Comparison of ENCODE assay signal across 9 cellular contexts in genomic region chr16:66741971-66742396, GRCh38. TPM values are rescaled to one million over a fixed set of nuclear protein-coding genes. Genes with fewer than 3 reads are reported as not detected.
DNase-seq lines count a peak whose midpoint lies in the region; ATAC-seq and TF ChIP-seq lines count a peak whose summit lies in the region.
"Had no signal": no experiment of that assay in that cellular context is flagged by ENCODE, and none has a peak within 500 bp of the region (broad histone marks: within the 10 kb centered on the region; RNA-seq: fewer than 3 reads in every experiment).

No MANE protein-coding gene starts in this region.

- peaks cover 34% of the 10 kb centered on the region for H3K4me1 Mint-ChIP-seq in Calu3 (ENCODE audit: low read depth, unreplicated experiment)
- H3K4me1 Mint-ChIP-seq in activated CD8-positive, alpha-beta memory T cell treated with anti-CD3 and anti-CD28 coated beads, Interleukin-2, amount 10 ng/mL, durations not matched to agents 7 days and 5 days, result peaks cover 38% of the 10 kb centered on the region
- peaks cover 27% of the 10 kb centered on the region for H3K4me1 Mint-ChIP-seq in T-helper 2 cell treated with Interferon-gamma antibody and Interleukin-4, amounts not matched to agents 5 μg/mL and 100 μg/mL, for 36 hours (ENCODE audit: low read depth)

- CTCF ChIA-PET in Calu3 (lab: Charles Lee), result interaction anchor here (0.7 to 2.5 kb wide), 9 partner anchors 9 to 1052 kb away, joined by 3 to 20 read pairs (median 6); partner anchors contain the start of genes DYNC1LI2 and NAE1
- CTCF ChIA-PET in activated CD8-positive, alpha-beta memory T cell treated with anti-CD3 and anti-CD28 coated beads, Interleukin-2, amount 10 ng/mL, durations not matched to agents 7 days and 5 days (lab: Charles Lee), result interaction anchor here (0.5 to 7.8 kb wide), 11 partner anchors 10 to 335 kb away, joined by 3 to 84 read pairs (median 7); partner anchors contain the start of genes CMTM4, DYNC1LI2 and NAE1

- DNase-seq in Calu3, result no peak
- peak; percentile 46 for DNase-seq in astrocyte of the cerebellum (ENCODE audit: low read depth)
- DNase-seq in left ventricle myocardium superior, result no peak
- DNase-seq in sciatic nerve (ENCODE audit: low spot score), result no peak
- no peak for DNase-seq in activated CD8-positive, alpha-beta memory T cell treated with anti-CD3 and anti-CD28 coated beads, Interleukin-2, amount 10 ng/mL, durations not matched to agents 7 days and 5 days
- no peak for DNase-seq in activated effector memory CD4-positive, alpha-beta T cell treated with Interleukin-2 at 50 U/mL for 16 hours
- no peak for DNase-seq in nucleus accumbens (lab: John Stamatoyannopoulos, UW)
- DNase-seq in T-helper 2 cell treated with Interferon-gamma antibody and Interleukin-4, amounts not matched to agents 5 μg/mL and 100 μg/mL, for 36 hours (ENCODE audit: low spot score), result no peak
- DNase-seq: NCI-H1436 treated with DMSO at 0.1 percent for 48 hours had no signal

- TF ChIP-seq CTCF in Calu3 (IDR thresholded peaks at IDR 0.05; ENCODE audit: unreplicated experiment) (no peak), astrocyte of the cerebellum (IDR thresholded peaks at IDR 0.05; ENCODE audit: low read depth, low read length, missing control alignments) (no peak)

- ATAC-seq in left ventricle myocardium superior (peak; percentile 49), sciatic nerve (peak; percentile 53)
- ATAC-seq in activated CD8-positive, alpha-beta memory T cell treated with anti-CD3 and anti-CD28 coated beads, Interleukin-2, amount 10 ng/mL, durations not matched to agents 7 days and 5 days, result no peak

- BruUV-seq in Calu3 (replicated peaks; lab: Mats Ljungman, UMichigan), result no TSS peak

- no peaks in the 10 kb centered on the region for H3K27me3 Mint-ChIP-seq in Calu3 (ENCODE audit: unreplicated experiment)
- H3K27me3 Mint-ChIP-seq in activated CD8-positive, alpha-beta memory T cell treated with anti-CD3 and anti-CD28 coated beads, Interleukin-2, amount 10 ng/mL, durations not matched to agents 7 days and 5 days, result no peaks in the 10 kb centered on the region
- H3K27me3 Mint-ChIP-seq in T-helper 2 cell treated with Interferon-gamma antibody and Interleukin-4, amounts not matched to agents 5 μg/mL and 100 μg/mL, for 36 hours (ENCODE audit: low read depth), result no peaks in the 10 kb centered on the region

- in situ Hi-C loops in astrocyte of the cerebellum (cut with HindIII; ENCODE audit: low sequenced_read_pairs), result loop anchor here (5.0 kb wide), 1 partner anchor 80 kb away; no protein-coding TSS in a partner anchor

- peaks cover 62% of the 10 kb centered on the region for H3K36me3 Mint-ChIP-seq in Calu3 (ENCODE audit: insufficient read depth, unreplicated experiment)
- peaks cover 53% of the 10 kb centered on the region for H3K36me3 Mint-ChIP-seq in activated CD8-positive, alpha-beta memory T cell treated with anti-CD3 and anti-CD28 coated beads, Interleukin-2, amount 10 ng/mL, durations not matched to agents 7 days and 5 days
- peaks cover 58% of the 10 kb centered on the region for H3K36me3 Mint-ChIP-seq in T-helper 2 cell treated with Interferon-gamma antibody and Interleukin-4, amounts not matched to agents 5 μg/mL and 100 μg/mL, for 36 hours (ENCODE audit: low read depth)

- intact Hi-C loops in Calu3 (cut with micrococcal nuclease; ENCODE audit: unreplicated experiment), result loop anchor here (2.0 kb wide), 1 partner anchor 333 kb away; no protein-coding TSS in a partner anchor
- intact Hi-C loops in left ventricle myocardium superior (cut with micrococcal nuclease), result no loop called here
- intact Hi-C loops in sciatic nerve (cut with DNase I), result no loop called here

- H3K4me3 Mint-ChIP-seq in Calu3 (ENCODE audit: low read depth, unreplicated experiment), result peak overlapping the region; percentile 25
- H3K4me3 Mint-ChIP-seq in activated CD8-positive, alpha-beta memory T cell treated with anti-CD3 and anti-CD28 coated beads, Interleukin-2, amount 10 ng/mL, durations not matched to agents 7 days and 5 days, result no peak overlapping the region
- H3K4me3 Mint-ChIP-seq in T-helper 2 cell treated with Interferon-gamma antibody and Interleukin-4, amounts not matched to agents 5 μg/mL and 100 μg/mL, for 36 hours, result no peak overlapping the region

- H3K4me3 ChIP-seq in astrocyte of the cerebellum (ENCODE audit: low read depth, low read length), result no peak overlapping the region

- no peaks in the 10 kb centered on the region for H3K9me3 Mint-ChIP-seq in Calu3 (ENCODE audit: low read depth, unreplicated experiment)
- no peaks in the 10 kb centered on the region for H3K9me3 Mint-ChIP-seq in activated CD8-positive, alpha-beta memory T cell treated with anti-CD3 and anti-CD28 coated beads, Interleukin-2, amount 10 ng/mL, durations not matched to agents 7 days and 5 days (ENCODE audit: low read depth)
- no peaks in the 10 kb centered on the region for H3K9me3 Mint-ChIP-seq in T-helper 2 cell treated with Interferon-gamma antibody and Interleukin-4, amounts not matched to agents 5 μg/mL and 100 μg/mL, for 36 hours

- H3K27ac Mint-ChIP-seq in Calu3 (ENCODE audit: unreplicated experiment), result peak overlapping the region; percentile 89
- H3K27ac Mint-ChIP-seq in activated CD8-positive, alpha-beta memory T cell treated with anti-CD3 and anti-CD28 coated beads, Interleukin-2, amount 10 ng/mL, durations not matched to agents 7 days and 5 days, result no peak overlapping the region
- no peak overlapping the region for H3K27ac Mint-ChIP-seq in T-helper 2 cell treated with Interferon-gamma antibody and Interleukin-4, amounts not matched to agents 5 μg/mL and 100 μg/mL, for 36 hours

RNA-seq across cellular contexts. Expression of gene DYNC1LI2, which starts 9.4 kb away (rescaled TPM):
- 152 and 163 TPM in 2 replicates for total RNA-seq in Calu3 (2022)
- 80.6 TPM for total RNA-seq in left ventricle myocardium superior
- total RNA-seq in sciatic nerve, result 205 TPM
- total RNA-seq in activated CD8-positive, alpha-beta memory T cell treated with anti-CD3 and anti-CD28 coated beads, Interleukin-2, amount 10 ng/mL, durations not matched to agents 7 days and 5 days, result 10 to 100 TPM; 71.6 to 81.0 TPM

RNA-seq across cellular contexts. Expression of gene CMTM4, which starts 45.4 kb away (rescaled TPM):
- 79.6 and 110 TPM in 2 replicates for total RNA-seq in Calu3 (2022)
- total RNA-seq in left ventricle myocardium superior, result 12.7 TPM
- total RNA-seq in sciatic nerve, result 17.8 TPM
- total RNA-seq in activated CD8-positive, alpha-beta memory T cell treated with anti-CD3 and anti-CD28 coated beads, Interleukin-2, amount 10 ng/mL, durations not matched to agents 7 days and 5 days, result 1 to 10 TPM; 1.1 to 1.2 TPM

RNA-seq across cellular contexts. Expression of gene TERB1, which starts 59.4 kb away (rescaled TPM):
- total RNA-seq in Calu3 (2022) (0.29 and 0.59 TPM in 2 replicates), left ventricle myocardium superior (not detected), sciatic nerve (0.58 TPM)
- total RNA-seq in activated CD8-positive, alpha-beta memory T cell treated with anti-CD3 and anti-CD28 coated beads, Interleukin-2, amount 10 ng/mL, durations not matched to agents 7 days and 5 days, result under 1 TPM in 1 of 2 experiments, not detected in 1; 0.47 TPM
